Comparison of ENCODE assay signal across 9 cellular contexts in genomic region chr7:94655562-94655883, GRCh38. TPM values are rescaled to one million over a fixed set of nuclear protein-coding genes. Genes with fewer than 3 reads are reported as not detected.
DNase-seq lines count a peak whose midpoint lies in the region; ATAC-seq and TF ChIP-seq lines count a peak whose summit lies in the region.
"Had no signal": no experiment of that assay in that cellular context is flagged by ENCODE, and none has a peak within 500 bp of the region (broad histone marks: within the 10 kb centered on the region; RNA-seq: fewer than 3 reads in every experiment).

No MANE protein-coding gene starts in this region.

- WGBS in thyroid gland, 2 donors, result 1% methylated on average over 19 of the region's 19 CpGs

- H3K9me3 Mint-ChIP-seq in activated CD4-positive, alpha-beta T cell treated with anti-CD3 and anti-CD28 coated beads for 36 hours (ENCODE audit: low read depth), result no peaks in the 10 kb centered on the region

- H3K4me1 ChIP-seq in thyroid gland, result peaks cover 0 to 9% of the 10 kb centered on the region in 2 donors

- no peaks in the 10 kb centered on the region for H3K36me3 Mint-ChIP-seq in activated CD4-positive, alpha-beta T cell treated with anti-CD3 and anti-CD28 coated beads for 36 hours (ENCODE audit: low read depth)

- TF ChIP-seq POLR2A in thyroid gland (IDR thresholded peaks at IDR 0.05), result no peak

- no peak for DNase-seq in activated CD4-positive, alpha-beta T cell treated with anti-CD3 and anti-CD28 coated beads for 36 hours
- DNase-seq in activated CD4-positive, alpha-beta T cell treated with anti-CD3 and anti-CD28 coated beads for 48 hours, result no peak
- DNase-seq in astrocyte of the cerebellum (ENCODE audit: low read depth) (no peak), kidney epithelial cell (ENCODE audit: low read depth) (no peak), thyroid gland (peak in 1 of 2 donors; percentile 19), DMS153 treated with DMSO at 0.1 percent for 48 hours (lab: John Stamatoyannopoulos, UW; ENCODE audit: unreplicated experiment) (no peak), NCI-H2029 treated with DMSO at 0.1 percent for 48 hours (lab: John Stamatoyannopoulos, UW) (no peak)
- no peak for DNase-seq in activated CD4-positive, alpha-beta T cell treated with anti-CD3 and anti-CD28 coated beads, Interleukin-2, amount 50 U/mL, for 1 hour
- DNase-seq: GDM1 had no signal

- in situ Hi-C loops in astrocyte of the cerebellum (cut with HindIII; ENCODE audit: low sequenced_read_pairs), result no loop called here

- peak overlapping the region; percentile 61 for H3K4me3 ChIP-seq in astrocyte of the cerebellum (ENCODE audit: low read depth, low read length)
- peak overlapping the region; percentile 52 for H3K4me3 ChIP-seq in kidney epithelial cell (ENCODE audit: low read depth, low read length)
- peak overlapping the region in 2 of 3 donors; percentile 44 to 74 for H3K4me3 ChIP-seq in thyroid gland (replicated peaks in 1 of 3)

- peak overlapping the region in 2 of 3 donors; percentile 31 to 62 for H3K27ac ChIP-seq in thyroid gland

- ATAC-seq in activated CD4-positive, alpha-beta T cell treated with anti-CD3 and anti-CD28 coated beads for 36 hours, result no peak

- no peaks in the 10 kb centered on the region for H3K27me3 ChIP-seq in kidney epithelial cell (ENCODE audit: control insufficient read depth, insufficient read depth, low read length)
- H3K27me3 ChIP-seq in thyroid gland, result no peaks in the 10 kb centered on the region

- H3K4me1 Mint-ChIP-seq in activated CD4-positive, alpha-beta T cell treated with anti-CD3 and anti-CD28 coated beads for 36 hours, result peaks cover 20% of the 10 kb centered on the region

- POLR2A ChIA-PET in activated CD4-positive, alpha-beta T cell treated with anti-CD3 and anti-CD28 coated beads for 36 hours (lab: Charles Lee), result interaction anchor here (0.5 kb wide), 1 partner anchor 343 kb away, joined by 3 read pairs; no protein-coding TSS in a partner anchor

- no peaks in the 10 kb centered on the region for H3K9me3 ChIP-seq in thyroid gland

- H3K4me3 Mint-ChIP-seq in activated CD4-positive, alpha-beta T cell treated with anti-CD3 and anti-CD28 coated beads for 36 hours, result peak overlapping the region; percentile 67

- H3K36me3 ChIP-seq in kidney epithelial cell (ENCODE audit: control insufficient read depth, insufficient read depth, low read length) (no peaks in the 10 kb centered on the region), thyroid gland (no peaks in the 10 kb centered on the region)

- H3K27me3 Mint-ChIP-seq in activated CD4-positive, alpha-beta T cell treated with anti-CD3 and anti-CD28 coated beads for 36 hours, result peaks cover 36% of the 10 kb centered on the region

- intact Hi-C loops in activated CD4-positive, alpha-beta T cell treated with anti-CD3 and anti-CD28 coated beads for 36 hours (cut with DNase I, micrococcal nuclease), result loop anchor here (5.0 to 10.0 kb wide), 3 partner anchors 648 to 1821 kb away; partner anchors contain the start of gene CDK6 (in 1 of the 2)
- intact Hi-C loops in thyroid gland (cut with DNase I), result no loop called here

- TF ChIP-seq CTCF in astrocyte of the cerebellum (IDR thresholded peaks at IDR 0.05; ENCODE audit: low read depth, low read length, missing control alignments), result no peak
- TF ChIP-seq CTCF in kidney epithelial cell (IDR thresholded peaks at IDR 0.05; ENCODE audit: insufficient read depth, low read length, poor library complexity, severe bottlenecking), result no peak
- no peak for TF ChIP-seq CTCF in thyroid gland (IDR thresholded peaks at IDR 0.05)

- H3K27ac Mint-ChIP-seq in activated CD4-positive, alpha-beta T cell treated with anti-CD3 and anti-CD28 coated beads for 36 hours, result no peak overlapping the region

- CTCF ChIA-PET in activated CD4-positive, alpha-beta T cell treated with anti-CD3 and anti-CD28 coated beads for 36 hours (lab: Charles Lee), result interaction anchor here (0.9 to 1.5 kb wide), 5 partner anchors 10 to 206 kb away, joined by 3 to 8 read pairs (median 3); no protein-coding TSS in a partner anchor

RNA-seq across cellular contexts. Expression of gene SGCE, which starts 0.4 kb away (rescaled TPM):
- 1 to 10 TPM in 1 of 2 experiments, under 1 TPM in 1; 0.39 to 1.1 TPM for total RNA-seq in activated CD4-positive, alpha-beta T cell treated with anti-CD3 and anti-CD28 coated beads for 36 hours
- total RNA-seq in kidney epithelial cell, result 24.9 and 33.6 TPM in 2 replicates
- total RNA-seq in thyroid gland, result 100 to 1,000 TPM in 1 of 4 donors, 10 to 100 TPM in 3; 72.3 to 108 (median 85.8) TPM

Comparison
In these comparisons a context has a peak if more than half of its experiments do, and no peak if none do; other contexts are left out.
1. RNA of gene SGCE, which starts 0.4 kb away (total RNA-seq): 72.3 to 108 TPM in thyroid gland and 24.9 to 33.6 TPM in kidney epithelial cell; 0.39 to 1.1 TPM in activated CD4-positive, alpha-beta T cell treated with anti-CD3 and anti-CD28 coated beads for 36 hours; every median in the first group is over 10 times any median in the second.
2. Peak in every context shown above with its lines, with median percentiles within 50 percentile points of each other: H3K4me3 ChIP-seq.